Comparison of ENCODE assay signal across 1 cellular context in genomic region chr2:45643543-45644542, GRCh38.
A peak's percentile ranks its signal among the peaks of the same experiment; 100 is the strongest.
TF ChIP-seq lines count a peak whose summit lies in the region.

No MANE protein-coding gene starts in this region.

TF ChIP-seq in HepG2, 621 proteins besides CTCF, POLR2A, EP300 and RAD21 (continued from another document):
- TF ChIP-seq BRF2 (CRISPR knock-in tag; IDR thresholded peaks at IDR 0.05) (0 out of 2 replicates have a peak, but pooled peaks have one; percentile 53), GABPB1 (CRISPR knock-in tag; IDR thresholded peaks at IDR 0.05) (peak; percentile 76; the same call in 1 of the 2 replicates), POGK (CRISPR knock-in tag; conservative IDR thresholded peaks at IDR 0.05) (peak; percentile 75), MTA1 (CRISPR knock-in tag; IDR thresholded peaks at IDR 0.05; ENCODE audit: borderline replicate concordance) (peak; percentile 63; the same call in 1 of the 2 replicates), ZNF891 (CRISPR knock-in tag; IDR thresholded peaks at IDR 0.05) (peak; percentile 85; the same call in 1 of the 2 replicates), EHMT2 (IDR thresholded peaks at IDR 0.05; ENCODE audit: borderline replicate concordance, low read depth, low read length) (no peak), ZNF839 (CRISPR knock-in tag; IDR thresholded peaks at IDR 0.05; ENCODE audit: borderline replicate concordance) (peak; percentile 42; the same call in 1 of the 2 replicates), ZIK1 (CRISPR knock-in tag; IDR thresholded peaks at IDR 0.05; ENCODE audit: borderline replicate concordance, low read depth) (0 out of 2 replicates have a peak, but pooled peaks have one; percentile 43), ZFP91 (CRISPR knock-in tag; IDR thresholded peaks at IDR 0.05; ENCODE audit: borderline replicate concordance) (peak; percentile 84; the same call in 1 of the 2 replicates), ZNF274 (CRISPR knock-in tag; IDR thresholded peaks at IDR 0.05) (0 out of 2 replicates have a peak, but pooled peaks have one; percentile 41), ZNF275 (CRISPR knock-in tag; IDR thresholded peaks at IDR 0.05; ENCODE audit: borderline replicate concordance) (no peak), ERF (CRISPR knock-in tag; IDR thresholded peaks at IDR 0.05) (peak; percentile 85), MEIS2 (CRISPR knock-in tag; IDR thresholded peaks at IDR 0.05) (no peak; the same call in 1 of the 2 replicates), ZNF276 (CRISPR knock-in tag; IDR thresholded peaks at IDR 0.05; ENCODE audit: low read depth) (no peak), HES4 (CRISPR knock-in tag; IDR thresholded peaks at IDR 0.05; ENCODE audit: borderline replicate concordance) (no peak), KDM2A (CRISPR knock-in tag; IDR thresholded peaks at IDR 0.05; ENCODE audit: borderline replicate concordance, low read depth) (peak; percentile 90), ZNF713 (CRISPR knock-in tag; IDR thresholded peaks at IDR 0.05) (0 out of 2 replicates have a peak, but pooled peaks have one; percentile 27)
